In genomic region chr3:71070497-71071465, GRCh38 we compare ENCODE assay signal across 12 cellular contexts.
DNase-seq lines count a peak whose midpoint lies in the region; ATAC-seq and TF ChIP-seq lines count a peak whose summit lies in the region.
"Had no signal": no experiment of that assay in that cellular context is flagged by ENCODE, and none has a peak within 500 bp of the region (broad histone marks: within the 10 kb centered on the region; RNA-seq: fewer than 3 reads in every experiment).

No MANE protein-coding gene starts in this region.

- no peak overlapping the region for H2BK120ac ChIP-seq in trophoblast cell (ENCODE audit: insufficient read depth, low read length, poor library complexity)

- H3K23ac ChIP-seq in trophoblast cell (ENCODE audit: low read length): no peak overlapping the region

- no peak for DNase-seq in CD8-positive, alpha-beta T cell
- DNase-seq in activated CD8-positive, alpha-beta T cell treated with anti-CD3 and anti-CD28 coated beads, Interleukin-2, amount 10 ng/mL, durations not matched to agents 7 days and 5 days: no peak
- DNase-seq in fibroblast of villous mesenchyme (ENCODE audit: low read depth): peak; percentile 72
- DNase-seq in trophoblast cell: peak; percentile 75 to 76
- DNase-seq in HK-2 (ENCODE audit: unreplicated experiment): no peak
- DNase-seq in head of caudate nucleus: no peak
- DNase-seq: NCI-H2107, T1000 had no signal

- CTCF ChIA-PET in CD8-positive, alpha-beta T cell (lab: Charles Lee): interaction anchor here (0.6 to 4.0 kb wide), 18 partner anchors 9 to 516 kb away, joined by 3 to 17 read pairs (median 3); no protein-coding TSS in a partner anchor
- CTCF ChIA-PET in activated CD8-positive, alpha-beta T cell treated with anti-CD3 and anti-CD28 coated beads, Interleukin-2, amount 10 ng/mL, durations not matched to agents 7 days and 5 days (lab: Charles Lee): interaction anchor here (0.8 to 5.4 kb wide), 19 partner anchors 9 to 521 kb away, joined by 3 to 40 read pairs (median 4); no protein-coding TSS in a partner anchor

- H4K8ac ChIP-seq in trophoblast cell (ENCODE audit: low read depth, low read length): no peak overlapping the region

- H3K79me1 ChIP-seq in trophoblast cell (ENCODE audit: low read length): peaks cover 2% of the 10 kb centered on the region

- no peak overlapping the region for H2BK12ac ChIP-seq in trophoblast cell (ENCODE audit: low read length)

- no peaks in the 10 kb centered on the region for H3K79me2 ChIP-seq in trophoblast cell (ENCODE audit: control insufficient read depth, insufficient read depth, low read length, poor library complexity)

- H3K9me3 Mint-ChIP-seq in CD8-positive, alpha-beta T cell: no peaks in the 10 kb centered on the region
- no peaks in the 10 kb centered on the region for H3K9me3 Mint-ChIP-seq in activated CD8-positive, alpha-beta T cell treated with anti-CD3 and anti-CD28 coated beads, Interleukin-2, amount 10 ng/mL, durations not matched to agents 7 days and 5 days (ENCODE audit: insufficient read depth)

- H3K9me3 ChIP-seq in CD8-positive, alpha-beta T cell (ENCODE audit: low read length): no peaks in the 10 kb centered on the region
- no peaks in the 10 kb centered on the region for H3K9me3 ChIP-seq in trophoblast cell (ENCODE audit: insufficient read depth, low read depth, low read length)
- H3K9me3 ChIP-seq: BLaER1, heart right ventricle had no signal

- H3K27ac Mint-ChIP-seq in CD8-positive, alpha-beta T cell: peak overlapping the region; percentile 91
- H3K27ac Mint-ChIP-seq in activated CD8-positive, alpha-beta T cell treated with anti-CD3 and anti-CD28 coated beads, Interleukin-2, amount 10 ng/mL, durations not matched to agents 7 days and 5 days: peak overlapping the region; percentile 56

- peaks cover 90% of the 10 kb centered on the region for H3K4me1 Mint-ChIP-seq in CD8-positive, alpha-beta T cell (ENCODE audit: low read depth)
- H3K4me1 Mint-ChIP-seq in activated CD8-positive, alpha-beta T cell treated with anti-CD3 and anti-CD28 coated beads, Interleukin-2, amount 10 ng/mL, durations not matched to agents 7 days and 5 days (ENCODE audit: low read depth): peaks cover 71% of the 10 kb centered on the region

- H4K12ac ChIP-seq in trophoblast cell (ENCODE audit: low read depth, low read length): no peak overlapping the region

- no peak overlapping the region for H2AFZ ChIP-seq in trophoblast cell (ENCODE audit: insufficient read depth, low read length, poor library complexity)

- no peak overlapping the region for H3K9ac ChIP-seq in trophoblast cell (ENCODE audit: low read length)
- H3K9ac ChIP-seq: BLaER1 had no signal

- no CpG with 5 or more reads among the region's 20 CpGs for WGBS in trophoblast cell (ENCODE audit: extremely low coverage, insufficient coverage, insufficient read length)

- H3K27me3 ChIP-seq in CD8-positive, alpha-beta T cell (ENCODE audit: insufficient read depth, low read length): no peaks in the 10 kb centered on the region
- no peaks in the 10 kb centered on the region for H3K27me3 ChIP-seq in trophoblast cell (ENCODE audit: insufficient read depth, low read length)
- H3K27me3 ChIP-seq: heart right ventricle had no signal

- POLR2A ChIA-PET in CD8-positive, alpha-beta T cell (lab: Charles Lee): interaction anchor here (0.8 to 1.6 kb wide), 4 partner anchors 10 to 66 kb away, joined by 3 to 5 read pairs (median 4); no protein-coding TSS in a partner anchor
- POLR2A ChIA-PET in activated CD8-positive, alpha-beta T cell treated with anti-CD3 and anti-CD28 coated beads, Interleukin-2, amount 10 ng/mL, durations not matched to agents 7 days and 5 days (lab: Charles Lee): interaction anchor here (0.9 to 3.6 kb wide), 2 partner anchors 59 to 64 kb away, joined by 4 to 19 read pairs; no protein-coding TSS in a partner anchor

- no peak for TF ChIP-seq CTCF in CD8-positive, alpha-beta T cell (IDR thresholded peaks at IDR 0.05)
- TF ChIP-seq CTCF in fibroblast of villous mesenchyme (IDR thresholded peaks at IDR 0.05; ENCODE audit: insufficient read depth, low read depth, low read length): no peak

- H3K27me3 Mint-ChIP-seq in CD8-positive, alpha-beta T cell (ENCODE audit: low read depth): no peaks in the 10 kb centered on the region
- H3K27me3 Mint-ChIP-seq in activated CD8-positive, alpha-beta T cell treated with anti-CD3 and anti-CD28 coated beads, Interleukin-2, amount 10 ng/mL, durations not matched to agents 7 days and 5 days (ENCODE audit: low read depth): no peaks in the 10 kb centered on the region

- H3K4ac ChIP-seq in trophoblast cell (ENCODE audit: low read depth, low read length): no peak overlapping the region

- no peak overlapping the region for H3K14ac ChIP-seq in trophoblast cell (ENCODE audit: low read length)

- H3K36me3 Mint-ChIP-seq in CD8-positive, alpha-beta T cell: peaks cover 13% of the 10 kb centered on the region
- H3K36me3 Mint-ChIP-seq in activated CD8-positive, alpha-beta T cell treated with anti-CD3 and anti-CD28 coated beads, Interleukin-2, amount 10 ng/mL, durations not matched to agents 7 days and 5 days (ENCODE audit: low read depth): peaks cover 8% of the 10 kb centered on the region

- no peak overlapping the region for H3K27ac ChIP-seq in CD8-positive, alpha-beta T cell (ENCODE audit: low read depth, low read length)
- peak overlapping the region; percentile 63 for H3K27ac ChIP-seq in trophoblast cell (ENCODE audit: low read depth, low read length)
- H3K27ac ChIP-seq: BLaER1 had no signal

- no peak overlapping the region for H2BK5ac ChIP-seq in trophoblast cell (ENCODE audit: low read depth, low read length, poor library complexity)

- H4K91ac ChIP-seq in trophoblast cell (ENCODE audit: low read depth, low read length): peak overlapping the region; percentile 26

- ATAC-seq in CD8-positive, alpha-beta T cell: no peak
- ATAC-seq in activated CD8-positive, alpha-beta T cell treated with anti-CD3 and anti-CD28 coated beads, Interleukin-2, amount 10 ng/mL, durations not matched to agents 7 days and 5 days: no peak
- no peak for ATAC-seq in HG03354 (IDR thresholded peaks at IDR 0.05; ENCODE audit: poor library complexity, severe bottlenecking, unreplicated experiment)
- no peak for ATAC-seq in GM18867 (IDR thresholded peaks at IDR 0.05; ENCODE audit: unreplicated experiment)

- peaks cover 95% of the 10 kb centered on the region for H3K4me1 ChIP-seq in CD8-positive, alpha-beta T cell (ENCODE audit: insufficient read depth, low read length)
- peaks cover 13% of the 10 kb centered on the region in 2 experiments for H3K4me1 ChIP-seq in trophoblast cell (ENCODE audit: control insufficient read depth in 1 of 2, insufficient read depth in 2 of 2, low read length in 2 of 2)

- H3K4me3 ChIP-seq in CD8-positive, alpha-beta T cell (ENCODE audit: low read depth, low read length): no peak overlapping the region
- H3K4me3 ChIP-seq in fibroblast of villous mesenchyme (ENCODE audit: low read depth, low read length) (no peak overlapping the region), trophoblast cell (ENCODE audit: low read depth, low read length) (no peak overlapping the region)
- H3K4me3 ChIP-seq: BLaER1, heart right ventricle had no signal

- peak overlapping the region; percentile 1 for H3K4me3 Mint-ChIP-seq in CD8-positive, alpha-beta T cell
- H3K4me3 Mint-ChIP-seq in activated CD8-positive, alpha-beta T cell treated with anti-CD3 and anti-CD28 coated beads, Interleukin-2, amount 10 ng/mL, durations not matched to agents 7 days and 5 days: no peak overlapping the region

- peak overlapping the region; percentile 26 for H2AK5ac ChIP-seq in trophoblast cell (ENCODE audit: low read length)

- intact Hi-C loops in CD8-positive, alpha-beta T cell (cut with DNase I, micrococcal nuclease): loop anchor here (1.0 to 10.0 kb wide), 6 partner anchors 63 to 520 kb away; no protein-coding TSS in a partner anchor
- intact Hi-C loops in head of caudate nucleus (cut with DNase I): no loop called here

- H3K4me2 ChIP-seq in trophoblast cell (ENCODE audit: low read length): peak overlapping the region; percentile 2
- H3K4me2 ChIP-seq: BLaER1 had no signal

- H3K18ac ChIP-seq in trophoblast cell (ENCODE audit: low read length): peak overlapping the region; percentile 11

- H3K36me3 ChIP-seq in CD8-positive, alpha-beta T cell (ENCODE audit: insufficient read depth, low read length): no peaks in the 10 kb centered on the region
- H3K36me3 ChIP-seq in trophoblast cell (ENCODE audit: control insufficient read depth in 1 of 2, insufficient read depth in 2 of 2, low read length in 2 of 2): no peaks in the 10 kb centered on the region
- H3K36me3 ChIP-seq: BLaER1, heart right ventricle had no signal

Comparison
In these comparisons a context has a peak if more than half of its experiments do, and no peak if none do; other contexts are left out.
1. DNase-seq: peak in fibroblast of villous mesenchyme (single experiment) and trophoblast cell (2 of 2); none in CD8-positive, alpha-beta T cell (0 of 7), activated CD8-positive, alpha-beta T cell treated with anti-CD3 and anti-CD28 coated beads, Interleukin-2, amount 10 ng/mL, durations not matched to agents 7 days and 5 days (single experiment), HK-2 (single experiment) and head of caudate nucleus (0 of 42).